8 cellular contexts compared by ENCODE assay signal in genomic region chr1:11858968-11859871, GRCh38. TPM values are rescaled to one million over a fixed set of nuclear protein-coding genes. Genes with fewer than 3 reads are reported as not detected.
DNase-seq lines count a peak whose midpoint lies in the region; ATAC-seq, FAIRE-seq and TF ChIP-seq lines count a peak whose summit lies in the region.

No MANE protein-coding gene starts in this region.

- FAIRE-seq in urothelium cell line (lab: Jason Lieb, UNC), result no peak

- DNase-seq in ELR (ENCODE audit: low read depth), result peak; percentile 61
- peak; percentile 78 for DNase-seq in NAMALWA (ENCODE audit: low spot score)
- peak in 2 of 3 experiments; percentile 51 to 52 for DNase-seq in activated CD8-positive, alpha-beta memory T cell treated with anti-CD3 and anti-CD28 coated beads for 48 hours (ENCODE audit: low read depth in 2 of 3, low spot score in 2 of 3)
- peak; percentile 22 for DNase-seq in fibroblast of gingiva (ENCODE audit: low read depth)
- DNase-seq in omental fat pad (ENCODE audit: low spot score), result no peak
- peak; percentile 91 for DNase-seq in urothelium cell line (ENCODE audit: low spot score)

- TF ChIP-seq CTCF in omental fat pad (IDR thresholded peaks at IDR 0.05), result no peak

- peak; percentile 44 for ATAC-seq in omental fat pad (ENCODE audit: low FRiP score)
- ATAC-seq in HG03354 (IDR thresholded peaks at IDR 0.05; ENCODE audit: poor library complexity, severe bottlenecking, unreplicated experiment), result no peak
- ATAC-seq in GM18502 (IDR thresholded peaks at IDR 0.05; ENCODE audit: poor library complexity, unreplicated experiment), result no peak

RNA-seq across cellular contexts. Expression of gene NPPB, which starts 0.5 kb away (rescaled TPM):
- not detected for total RNA-seq in omental fat pad

RNA-seq across cellular contexts. Expression of gene NPPA, which starts 11.6 kb away (rescaled TPM):
- total RNA-seq in omental fat pad, result not detected

RNA-seq across cellular contexts. Expression of gene CLCN6, which starts 53.2 kb away (rescaled TPM):
- total RNA-seq in omental fat pad, result 10 to 100 TPM; 14.4 to 20.4 (median 18.0) TPM

RNA-seq across cellular contexts. Expression of gene MTHFR, which starts 53.5 kb away (rescaled TPM):
- total RNA-seq in omental fat pad, result 10 to 100 TPM; 28.9 to 44.8 (median 36.0) TPM
